ENCODE assay signal across 1 cellular context in the genomic region with DNA sequence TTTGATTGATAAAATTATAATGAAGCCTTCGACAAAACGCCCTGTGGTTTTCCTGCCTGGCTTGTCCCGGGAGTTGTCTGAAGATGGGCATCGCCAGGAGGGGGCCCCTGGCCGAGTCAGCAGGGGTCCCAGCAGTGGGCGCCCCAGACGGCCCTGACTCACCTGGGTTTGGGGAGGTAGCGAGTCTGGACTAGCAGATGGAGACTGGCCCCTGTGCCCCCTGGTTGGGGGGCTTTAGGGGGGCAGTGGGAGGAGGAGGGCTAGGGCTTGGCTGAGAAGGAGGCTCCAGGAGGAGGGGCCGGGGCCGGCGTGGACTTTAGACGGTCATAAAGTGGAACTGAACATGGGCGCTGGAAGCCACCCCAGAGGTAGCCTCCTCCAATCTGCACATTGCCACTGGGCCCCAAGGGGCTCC.
TF ChIP-seq lines count a peak whose summit lies in the region.

No MANE protein-coding gene starts in this region.

TF ChIP-seq in GM12878, 131 proteins besides CTCF, POLR2A, EP300 and RAD21:
- TF ChIP-seq SIX5 (IDR thresholded peaks at IDR 0.05; ENCODE audit: low read depth, low read length, severe bottlenecking) (no peak), ETV6 (conservative IDR thresholded peaks at IDR 0.05 in 1 of 2, IDR thresholded peaks at IDR 0.05 in 1 of 2; ENCODE audit: borderline replicate concordance in 1 of 2, low read depth in 1 of 2) (no peak), SP1 (IDR thresholded peaks at IDR 0.05; ENCODE audit: low read depth, low read length) (no peak), NFXL1 (IDR thresholded peaks at IDR 0.05; ENCODE audit: borderline replicate concordance) (no peak), PAX5 (IDR thresholded peaks at IDR 0.05; ENCODE audit: borderline replicate concordance, low read depth, low read length) (no peak), POU2F2 (IDR thresholded peaks at IDR 0.05; ENCODE audit: borderline replicate concordance, low read depth, low read length) (no peak), SIN3A (IDR thresholded peaks at IDR 0.05; ENCODE audit: low read depth, low read length) (no peak)
- TF ChIP-seq, protein P1, sequence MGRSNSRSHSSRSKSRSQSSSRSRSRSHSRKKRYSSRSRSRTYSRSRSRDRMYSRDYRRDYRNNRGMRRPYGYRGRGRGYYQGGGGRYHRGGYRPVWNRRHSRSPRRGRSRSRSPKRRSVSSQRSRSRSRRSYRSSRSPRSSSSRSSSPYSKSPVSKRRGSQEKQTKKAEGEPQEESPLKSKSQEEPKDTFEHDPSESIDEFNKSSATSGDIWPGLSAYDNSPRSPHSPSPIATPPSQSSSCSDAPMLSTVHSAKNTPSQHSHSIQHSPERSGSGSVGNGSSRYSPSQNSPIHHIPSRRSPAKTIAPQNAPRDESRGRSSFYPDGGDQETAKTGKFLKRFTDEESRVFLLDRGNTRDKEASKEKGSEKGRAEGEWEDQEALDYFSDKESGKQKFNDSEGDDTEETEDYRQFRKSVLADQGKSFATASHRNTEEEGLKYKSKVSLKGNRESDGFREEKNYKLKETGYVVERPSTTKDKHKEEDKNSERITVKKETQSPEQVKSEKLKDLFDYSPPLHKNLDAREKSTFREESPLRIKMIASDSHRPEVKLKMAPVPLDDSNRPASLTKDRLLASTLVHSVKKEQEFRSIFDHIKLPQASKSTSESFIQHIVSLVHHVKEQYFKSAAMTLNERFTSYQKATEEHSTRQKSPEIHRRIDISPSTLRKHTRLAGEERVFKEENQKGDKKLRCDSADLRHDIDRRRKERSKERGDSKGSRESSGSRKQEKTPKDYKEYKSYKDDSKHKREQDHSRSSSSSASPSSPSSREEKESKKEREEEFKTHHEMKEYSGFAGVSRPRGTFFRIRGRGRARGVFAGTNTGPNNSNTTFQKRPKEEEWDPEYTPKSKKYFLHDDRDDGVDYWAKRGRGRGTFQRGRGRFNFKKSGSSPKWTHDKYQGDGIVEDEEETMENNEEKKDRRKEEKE (IDR thresholded peaks at IDR 0.05): no peak
- TF ChIP-seq, protein P2, sequence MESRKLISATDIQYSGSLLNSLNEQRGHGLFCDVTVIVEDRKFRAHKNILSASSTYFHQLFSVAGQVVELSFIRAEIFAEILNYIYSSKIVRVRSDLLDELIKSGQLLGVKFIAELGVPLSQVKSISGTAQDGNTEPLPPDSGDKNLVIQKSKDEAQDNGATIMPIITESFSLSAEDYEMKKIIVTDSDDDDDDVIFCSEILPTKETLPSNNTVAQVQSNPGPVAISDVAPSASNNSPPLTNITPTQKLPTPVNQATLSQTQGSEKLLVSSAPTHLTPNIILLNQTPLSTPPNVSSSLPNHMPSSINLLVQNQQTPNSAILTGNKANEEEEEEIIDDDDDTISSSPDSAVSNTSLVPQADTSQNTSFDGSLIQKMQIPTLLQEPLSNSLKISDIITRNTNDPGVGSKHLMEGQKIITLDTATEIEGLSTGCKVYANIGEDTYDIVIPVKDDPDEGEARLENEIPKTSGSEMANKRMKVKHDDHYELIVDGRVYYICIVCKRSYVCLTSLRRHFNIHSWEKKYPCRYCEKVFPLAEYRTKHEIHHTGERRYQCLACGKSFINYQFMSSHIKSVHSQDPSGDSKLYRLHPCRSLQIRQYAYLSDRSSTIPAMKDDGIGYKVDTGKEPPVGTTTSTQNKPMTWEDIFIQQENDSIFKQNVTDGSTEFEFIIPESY (IDR thresholded peaks at IDR 0.05): no peak
- TF ChIP-seq, protein P3, sequence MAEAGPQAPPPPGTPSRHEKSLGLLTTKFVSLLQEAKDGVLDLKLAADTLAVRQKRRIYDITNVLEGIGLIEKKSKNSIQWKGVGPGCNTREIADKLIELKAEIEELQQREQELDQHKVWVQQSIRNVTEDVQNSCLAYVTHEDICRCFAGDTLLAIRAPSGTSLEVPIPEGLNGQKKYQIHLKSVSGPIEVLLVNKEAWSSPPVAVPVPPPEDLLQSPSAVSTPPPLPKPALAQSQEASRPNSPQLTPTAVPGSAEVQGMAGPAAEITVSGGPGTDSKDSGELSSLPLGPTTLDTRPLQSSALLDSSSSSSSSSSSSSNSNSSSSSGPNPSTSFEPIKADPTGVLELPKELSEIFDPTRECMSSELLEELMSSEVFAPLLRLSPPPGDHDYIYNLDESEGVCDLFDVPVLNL (IDR thresholded peaks at IDR 0.05; ENCODE audit: low read depth, low read length): no peak
